12 cellular contexts compared by ENCODE assay signal in genomic region chr5:81268797-81269196, GRCh38. TPM values are rescaled to one million over a fixed set of nuclear protein-coding genes. Genes with fewer than 3 reads are reported as not detected.
DNase-seq lines count a peak whose midpoint lies in the region; ATAC-seq and TF ChIP-seq lines count a peak whose summit lies in the region.
"Had no signal": no experiment of that assay in that cellular context is flagged by ENCODE, and none has a peak within 500 bp of the region (broad histone marks: within the 10 kb centered on the region; RNA-seq: fewer than 3 reads in every experiment).

No MANE protein-coding gene starts in this region.

- 0 out of 2 replicates have a peak overlapping the region, but pooled peaks have one; percentile 21 for H3K9ac ChIP-seq in GM23248

- H3K27ac ChIP-seq in GM23248: peak overlapping the region; percentile 54
- H3K27ac ChIP-seq in tibial artery: no peak overlapping the region

- H3K9me3 ChIP-seq in GM23248 (ENCODE audit: low read depth) (no peaks in the 10 kb centered on the region), tibial artery (peaks cover 0 to 30% (median 0%) of the 10 kb centered on the region in 3 donors)

- H3K27me3 ChIP-seq in GM23248 (replicated peaks; ENCODE audit: insufficient read depth): no peaks in the 10 kb centered on the region
- no peaks in the 10 kb centered on the region for H3K27me3 ChIP-seq in tibial artery

- H4K20me1 ChIP-seq in GM23248 (ENCODE audit: insufficient read depth): no peaks in the 10 kb centered on the region

- in situ Hi-C loops in GM23248 (cut with MboI): no loop called here

- H2AFZ ChIP-seq in GM23248: peak overlapping the region; percentile 60; the same call in 1 of the 2 replicates
- H2AFZ ChIP-seq: GM23338 had no signal

- H3K4me3 ChIP-seq in GM23248 (no peak overlapping the region), tibial artery (no peak overlapping the region)
- H3K4me3 ChIP-seq: GM23338 had no signal

- H3K4me1 ChIP-seq in GM23248 (ENCODE audit: insufficient read depth) (peaks cover 22% of the 10 kb centered on the region), tibial artery (no peaks in the 10 kb centered on the region)

- TF ChIP-seq CTCF in tibial artery (IDR thresholded peaks at IDR 0.05): no peak

- WGBS in GM23248 (ENCODE audit: low coverage in 1 of 2, low lambda C conversion rate in 2 of 2, missing lambda C conversion rate in 2 of 2), 2 experiments: 0% methylated on average over 1 of the region's 1 CpG

- H3K36me3 ChIP-seq in GM23248 (ENCODE audit: low read depth) (no peaks in the 10 kb centered on the region), tibial artery (peaks cover 33 to 68% (median 61%) of the 10 kb centered on the region in 3 donors)

- no peak for ATAC-seq in HG03342 (IDR thresholded peaks at IDR 0.05; ENCODE audit: unreplicated experiment)

- peaks cover 7% of the 10 kb centered on the region for H3F3A ChIP-seq in GM23248 (ENCODE audit: insufficient read depth)

- peaks cover 54% of the 10 kb centered on the region for H3K79me2 ChIP-seq in GM23248 (ENCODE audit: insufficient read depth)

- DNase-seq in GM23248: peak; percentile 84
- peak; percentile 83 for DNase-seq in RKO (ENCODE audit: low spot score)
- peak; percentile 95 for DNase-seq in fibroblast of peridontal ligament (ENCODE audit: extremely low read depth)
- peak; percentile 73 for DNase-seq in stromal cell of bone marrow (ENCODE audit: low read depth)
- DNase-seq in tibial artery: no peak
- DNase-seq in stimulated activated CD4-positive, alpha-beta T cell treated with anti-CD3 and anti-CD28 coated beads, Interleukin-15, amount 100 ng/mL, for 24 hours: no peak
- DNase-seq: activated CD4-positive, alpha-beta memory T cell treated with anti-CD3 and anti-CD28 coated beads, Interleukin-2, amount 10 ng/mL, durations not matched to agents 7 days and 5 days; NK-92 treated with Interleukin-12 subunit alpha and Interleukin-12 subunit beta, amount 100 ng/mL, for 24 hours; posterior cingulate gyrus had no signal

- intact Hi-C loops in tibial artery (cut with DNase I; ENCODE audit: low total_unique reads): no loop called here

- peak overlapping the region; percentile 55 for H3K4me2 ChIP-seq in GM23248 (ENCODE audit: unreplicated experiment)

- no peaks in the 10 kb centered on the region for H3K9me2 ChIP-seq in GM23248 (ENCODE audit: insufficient read depth)

RNA-seq across cellular contexts. Expression of gene ZCCHC9, which starts 32.6 kb away (rescaled TPM):
- 20.2 and 24.3 TPM in 2 replicates for total RNA-seq in GM23248 (2014; rRNA removed; shearing (Covaris generic))
- 18.9 and 21.2 TPM in 2 replicates for polyA plus RNA-seq in GM23248 (2016; fragmentation: Nextera tagmentation; extraction: Ambion mirVana)

RNA-seq across cellular contexts. Expression of gene CKMT2, which starts 35.7 kb away (rescaled TPM):
- total RNA-seq in GM23248 (2014; rRNA removed; shearing (Covaris generic)): not detected in 2 replicates
- not detected in 2 replicates for polyA plus RNA-seq in GM23248 (2016; fragmentation: Nextera tagmentation; extraction: Ambion mirVana)
- total RNA-seq: activated CD4-positive, alpha-beta memory T cell treated with anti-CD3 and anti-CD28 coated beads, Interleukin-2, amount 10 ng/mL, durations not matched to agents 7 days and 5 days had no signal
- polyA plus RNA-seq: IgD-negative memory B cell had no signal

Comparison
In these comparisons a context has a peak if more than half of its experiments do, and no peak if none do; other contexts are left out.
1. DNase-seq: peak in GM23248 (single experiment), RKO (single experiment), fibroblast of peridontal ligament (single experiment) and stromal cell of bone marrow (single experiment); none in tibial artery (0 of 2) and stimulated activated CD4-positive, alpha-beta T cell treated with anti-CD3 and anti-CD28 coated beads, Interleukin-15, amount 100 ng/mL, for 24 hours (single experiment).